1 cellular context compared by ENCODE assay signal in genomic region chr2:20537423-20538307, GRCh38.
A peak's percentile ranks its signal among the peaks of the same experiment; 100 is the strongest.
TF ChIP-seq lines count a peak whose summit lies in the region.

No MANE protein-coding gene starts in this region.

TF ChIP-seq in HepG2, 621 proteins besides CTCF, POLR2A, EP300 and RAD21 (continued from another document and continues in another):
- TF ChIP-seq USF2 (IDR thresholded peaks at IDR 0.05; ENCODE audit: low read depth, low read length) (no peak), USF2 (CRISPR knock-in tag; IDR thresholded peaks at IDR 0.05; ENCODE audit: borderline replicate concordance) (no peak), MTA1 (CRISPR knock-in tag; IDR thresholded peaks at IDR 0.05; ENCODE audit: borderline replicate concordance) (no peak), MIXL1 (CRISPR knock-in tag; IDR thresholded peaks at IDR 0.05) (peak; percentile 62; the same call in 1 of the 2 replicates), TARDBP (CRISPR knock-in tag; IDR thresholded peaks at IDR 0.05) (no peak), NBN (conservative IDR thresholded peaks at IDR 0.05) (no peak), NR2F6 (IDR thresholded peaks at IDR 0.05) (peak; percentile 21), NR2F6 (CRISPR knock-in tag; IDR thresholded peaks at IDR 0.05) (peak; percentile 63), NCOA5 (CRISPR knock-in tag; IDR thresholded peaks at IDR 0.05) (no peak), NCOA1 (CRISPR knock-in tag; IDR thresholded peaks at IDR 0.05) (peak; percentile 82), HMGA1 (CRISPR knock-in tag; conservative IDR thresholded peaks at IDR 0.05) (no peak), HNF4G (IDR thresholded peaks at IDR 0.05; ENCODE audit: borderline replicate concordance, low read depth, low read length) (peak; percentile 86), HNF4G (CRISPR knock-in tag; IDR thresholded peaks at IDR 0.05; ENCODE audit: borderline replicate concordance, low read depth) (no peak; the same call in 1 of the 2 replicates), SNAI1 (CRISPR knock-in tag; IDR thresholded peaks at IDR 0.05; ENCODE audit: borderline replicate concordance) (no peak; the same call in none of the 2 replicates), HNRNPK (IDR thresholded peaks at IDR 0.05; ENCODE audit: low read depth, low read length, poor library complexity, severe bottlenecking) (no peak), RORA (CRISPR knock-in tag; IDR thresholded peaks at IDR 0.05) (no peak), CHD4 (IDR thresholded peaks at IDR 0.05; ENCODE audit: borderline replicate concordance, low read length) (no peak), ZNF841 (CRISPR knock-in tag; IDR thresholded peaks at IDR 0.05; ENCODE audit: borderline replicate concordance) (no peak), ZKSCAN8 (CRISPR knock-in tag; IDR thresholded peaks at IDR 0.05; ENCODE audit: borderline replicate concordance) (no peak), RXRA (CRISPR knock-in tag; IDR thresholded peaks at IDR 0.05) (peak; percentile 5; the same call in 1 of the 2 replicates), TCF7L2 (IDR thresholded peaks at IDR 0.05; ENCODE audit: low read depth, low read length) (no peak), ZNF282 (IDR thresholded peaks at IDR 0.05; ENCODE audit: partially characterized antibody) (no peak), TP53 (CRISPR knock-in tag; conservative IDR thresholded peaks at IDR 0.05) (no peak), TRIM24 (CRISPR knock-in tag; IDR thresholded peaks at IDR 0.05) (no peak), EHMT2 (IDR thresholded peaks at IDR 0.05; ENCODE audit: borderline replicate concordance, low read depth, low read length) (0 out of 2 replicates have a peak, but pooled peaks have one; percentile 29), KMT2A (CRISPR knock-in tag; IDR thresholded peaks at IDR 0.05) (no peak), FOXP1 (IDR thresholded peaks at IDR 0.05) (no peak), FOXP1 (CRISPR knock-in tag; IDR thresholded peaks at IDR 0.05) (peak; percentile 68), ZNF138 (CRISPR knock-in tag; IDR thresholded peaks at IDR 0.05; ENCODE audit: low read depth) (no peak), ZNF567 (CRISPR knock-in tag; IDR thresholded peaks at IDR 0.05; ENCODE audit: borderline replicate concordance) (no peak), RFX5 (IDR thresholded peaks at IDR 0.05; ENCODE audit: low read depth, low read length) (no peak), SATB2 (CRISPR knock-in tag; IDR thresholded peaks at IDR 0.05) (no peak), ZNF788 (CRISPR knock-in tag; IDR thresholded peaks at IDR 0.05; ENCODE audit: borderline replicate concordance) (no peak), HIVEP1 (CRISPR knock-in tag; IDR thresholded peaks at IDR 0.05) (peak; percentile 8; the same call in 1 of the 2 replicates), NCOA2 (CRISPR knock-in tag; IDR thresholded peaks at IDR 0.05) (peak; percentile 57), ZNF720 (CRISPR knock-in tag; IDR thresholded peaks at IDR 0.05) (no peak), ARID2 (CRISPR knock-in tag; IDR thresholded peaks at IDR 0.05; ENCODE audit: borderline replicate concordance) (no peak; the same call in 1 of the 2 replicates), NFIC (IDR thresholded peaks at IDR 0.05; ENCODE audit: low read length) (no peak), HMG20A (CRISPR knock-in tag; IDR thresholded peaks at IDR 0.05; ENCODE audit: borderline replicate concordance) (no peak), ZNF740 (CRISPR knock-in tag; IDR thresholded peaks at IDR 0.05) (no peak; the same call in 1 of the 2 replicates), ZBTB7B (CRISPR knock-in tag; IDR thresholded peaks at IDR 0.05) (peak; percentile 57), TCF7 (IDR thresholded peaks at IDR 0.05; ENCODE audit: low read depth) (peak; percentile 53), ZFX (CRISPR knock-in tag; IDR thresholded peaks at IDR 0.05; ENCODE audit: low read depth) (peak; percentile 83), PATZ1 (CRISPR knock-in tag; IDR thresholded peaks at IDR 0.05) (peak; percentile 69)
- TF ChIP-seq, protein P1, sequence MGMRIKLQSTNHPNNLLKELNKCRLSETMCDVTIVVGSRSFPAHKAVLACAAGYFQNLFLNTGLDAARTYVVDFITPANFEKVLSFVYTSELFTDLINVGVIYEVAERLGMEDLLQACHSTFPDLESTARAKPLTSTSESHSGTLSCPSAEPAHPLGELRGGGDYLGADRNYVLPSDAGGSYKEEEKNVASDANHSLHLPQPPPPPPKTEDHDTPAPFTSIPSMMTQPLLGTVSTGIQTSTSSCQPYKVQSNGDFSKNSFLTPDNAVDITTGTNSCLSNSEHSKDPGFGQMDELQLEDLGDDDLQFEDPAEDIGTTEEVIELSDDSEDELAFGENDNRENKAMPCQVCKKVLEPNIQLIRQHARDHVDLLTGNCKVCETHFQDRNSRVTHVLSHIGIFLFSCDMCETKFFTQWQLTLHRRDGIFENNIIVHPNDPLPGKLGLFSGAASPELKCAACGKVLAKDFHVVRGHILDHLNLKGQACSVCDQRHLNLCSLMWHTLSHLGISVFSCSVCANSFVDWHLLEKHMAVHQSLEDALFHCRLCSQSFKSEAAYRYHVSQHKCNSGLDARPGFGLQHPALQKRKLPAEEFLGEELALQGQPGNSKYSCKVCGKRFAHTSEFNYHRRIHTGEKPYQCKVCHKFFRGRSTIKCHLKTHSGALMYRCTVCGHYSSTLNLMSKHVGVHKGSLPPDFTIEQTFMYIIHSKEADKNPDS (CRISPR knock-in tag; IDR thresholded peaks at IDR 0.05) = 0 out of 2 replicates have a peak, but pooled peaks have one; percentile 35
- TF ChIP-seq, protein P2, sequence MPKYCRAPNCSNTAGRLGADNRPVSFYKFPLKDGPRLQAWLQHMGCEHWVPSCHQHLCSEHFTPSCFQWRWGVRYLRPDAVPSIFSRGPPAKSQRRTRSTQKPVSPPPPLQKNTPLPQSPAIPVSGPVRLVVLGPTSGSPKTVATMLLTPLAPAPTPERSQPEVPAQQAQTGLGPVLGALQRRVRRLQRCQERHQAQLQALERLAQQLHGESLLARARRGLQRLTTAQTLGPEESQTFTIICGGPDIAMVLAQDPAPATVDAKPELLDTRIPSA (CRISPR knock-in tag; IDR thresholded peaks at IDR 0.05; ENCODE audit: borderline replicate concordance) = no peak
- TF ChIP-seq, protein P3, sequence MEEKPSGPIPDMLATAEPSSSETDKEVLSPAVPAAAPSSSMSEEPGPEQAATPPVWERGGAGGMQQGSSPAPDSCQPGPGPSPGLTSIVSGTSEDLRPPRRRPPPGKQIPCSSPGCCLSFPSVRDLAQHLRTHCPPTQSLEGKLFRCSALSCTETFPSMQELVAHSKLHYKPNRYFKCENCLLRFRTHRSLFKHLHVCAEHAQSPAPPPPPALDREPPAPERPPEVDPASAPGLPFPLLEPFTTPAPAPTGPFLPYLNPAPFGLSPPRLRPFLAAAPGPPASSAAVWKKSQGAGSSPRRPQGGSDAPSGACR (CRISPR knock-in tag; IDR thresholded peaks at IDR 0.05) = peak; percentile 73; the same call in 1 of the 2 replicates
- TF ChIP-seq, protein P4, sequence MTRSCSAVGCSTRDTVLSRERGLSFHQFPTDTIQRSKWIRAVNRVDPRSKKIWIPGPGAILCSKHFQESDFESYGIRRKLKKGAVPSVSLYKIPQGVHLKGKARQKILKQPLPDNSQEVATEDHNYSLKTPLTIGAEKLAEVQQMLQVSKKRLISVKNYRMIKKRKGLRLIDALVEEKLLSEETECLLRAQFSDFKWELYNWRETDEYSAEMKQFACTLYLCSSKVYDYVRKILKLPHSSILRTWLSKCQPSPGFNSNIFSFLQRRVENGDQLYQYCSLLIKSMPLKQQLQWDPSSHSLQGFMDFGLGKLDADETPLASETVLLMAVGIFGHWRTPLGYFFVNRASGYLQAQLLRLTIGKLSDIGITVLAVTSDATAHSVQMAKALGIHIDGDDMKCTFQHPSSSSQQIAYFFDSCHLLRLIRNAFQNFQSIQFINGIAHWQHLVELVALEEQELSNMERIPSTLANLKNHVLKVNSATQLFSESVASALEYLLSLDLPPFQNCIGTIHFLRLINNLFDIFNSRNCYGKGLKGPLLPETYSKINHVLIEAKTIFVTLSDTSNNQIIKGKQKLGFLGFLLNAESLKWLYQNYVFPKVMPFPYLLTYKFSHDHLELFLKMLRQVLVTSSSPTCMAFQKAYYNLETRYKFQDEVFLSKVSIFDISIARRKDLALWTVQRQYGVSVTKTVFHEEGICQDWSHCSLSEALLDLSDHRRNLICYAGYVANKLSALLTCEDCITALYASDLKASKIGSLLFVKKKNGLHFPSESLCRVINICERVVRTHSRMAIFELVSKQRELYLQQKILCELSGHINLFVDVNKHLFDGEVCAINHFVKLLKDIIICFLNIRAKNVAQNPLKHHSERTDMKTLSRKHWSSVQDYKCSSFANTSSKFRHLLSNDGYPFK (CRISPR knock-in tag; IDR thresholded peaks at IDR 0.05; ENCODE audit: borderline replicate concordance) = no peak
- TF ChIP-seq, protein P5, sequence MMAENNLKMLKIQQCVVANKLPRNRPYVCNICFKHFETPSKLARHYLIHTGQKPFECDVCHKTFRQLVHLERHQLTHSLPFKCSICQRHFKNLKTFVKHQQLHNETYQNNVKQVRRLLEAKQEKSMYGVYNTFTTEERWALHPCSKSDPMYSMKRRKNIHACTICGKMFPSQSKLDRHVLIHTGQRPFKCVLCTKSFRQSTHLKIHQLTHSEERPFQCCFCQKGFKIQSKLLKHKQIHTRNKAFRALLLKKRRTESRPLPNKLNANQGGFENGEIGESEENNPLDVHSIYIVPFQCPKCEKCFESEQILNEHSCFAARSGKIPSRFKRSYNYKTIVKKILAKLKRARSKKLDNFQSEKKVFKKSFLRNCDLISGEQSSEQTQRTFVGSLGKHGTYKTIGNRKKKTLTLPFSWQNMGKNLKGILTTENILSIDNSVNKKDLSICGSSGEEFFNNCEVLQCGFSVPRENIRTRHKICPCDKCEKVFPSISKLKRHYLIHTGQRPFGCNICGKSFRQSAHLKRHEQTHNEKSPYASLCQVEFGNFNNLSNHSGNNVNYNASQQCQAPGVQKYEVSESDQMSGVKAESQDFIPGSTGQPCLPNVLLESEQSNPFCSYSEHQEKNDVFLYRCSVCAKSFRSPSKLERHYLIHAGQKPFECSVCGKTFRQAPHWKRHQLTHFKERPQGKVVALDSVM (CRISPR knock-in tag; IDR thresholded peaks at IDR 0.05) = no peak
- TF ChIP-seq, protein P6, sequence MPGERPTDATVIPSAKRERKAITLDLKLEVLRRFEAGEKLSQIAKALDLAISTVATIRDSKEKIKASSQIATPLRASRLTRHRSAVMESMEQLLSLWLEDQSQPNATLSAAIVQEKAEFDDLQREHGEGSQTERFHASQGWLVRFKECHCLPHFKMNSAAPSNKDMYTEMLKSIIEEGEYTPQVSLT (CRISPR knock-in tag; IDR thresholded peaks at IDR 0.05; ENCODE audit: borderline replicate concordance, low read depth) = no peak
- TF ChIP-seq, protein P7, sequence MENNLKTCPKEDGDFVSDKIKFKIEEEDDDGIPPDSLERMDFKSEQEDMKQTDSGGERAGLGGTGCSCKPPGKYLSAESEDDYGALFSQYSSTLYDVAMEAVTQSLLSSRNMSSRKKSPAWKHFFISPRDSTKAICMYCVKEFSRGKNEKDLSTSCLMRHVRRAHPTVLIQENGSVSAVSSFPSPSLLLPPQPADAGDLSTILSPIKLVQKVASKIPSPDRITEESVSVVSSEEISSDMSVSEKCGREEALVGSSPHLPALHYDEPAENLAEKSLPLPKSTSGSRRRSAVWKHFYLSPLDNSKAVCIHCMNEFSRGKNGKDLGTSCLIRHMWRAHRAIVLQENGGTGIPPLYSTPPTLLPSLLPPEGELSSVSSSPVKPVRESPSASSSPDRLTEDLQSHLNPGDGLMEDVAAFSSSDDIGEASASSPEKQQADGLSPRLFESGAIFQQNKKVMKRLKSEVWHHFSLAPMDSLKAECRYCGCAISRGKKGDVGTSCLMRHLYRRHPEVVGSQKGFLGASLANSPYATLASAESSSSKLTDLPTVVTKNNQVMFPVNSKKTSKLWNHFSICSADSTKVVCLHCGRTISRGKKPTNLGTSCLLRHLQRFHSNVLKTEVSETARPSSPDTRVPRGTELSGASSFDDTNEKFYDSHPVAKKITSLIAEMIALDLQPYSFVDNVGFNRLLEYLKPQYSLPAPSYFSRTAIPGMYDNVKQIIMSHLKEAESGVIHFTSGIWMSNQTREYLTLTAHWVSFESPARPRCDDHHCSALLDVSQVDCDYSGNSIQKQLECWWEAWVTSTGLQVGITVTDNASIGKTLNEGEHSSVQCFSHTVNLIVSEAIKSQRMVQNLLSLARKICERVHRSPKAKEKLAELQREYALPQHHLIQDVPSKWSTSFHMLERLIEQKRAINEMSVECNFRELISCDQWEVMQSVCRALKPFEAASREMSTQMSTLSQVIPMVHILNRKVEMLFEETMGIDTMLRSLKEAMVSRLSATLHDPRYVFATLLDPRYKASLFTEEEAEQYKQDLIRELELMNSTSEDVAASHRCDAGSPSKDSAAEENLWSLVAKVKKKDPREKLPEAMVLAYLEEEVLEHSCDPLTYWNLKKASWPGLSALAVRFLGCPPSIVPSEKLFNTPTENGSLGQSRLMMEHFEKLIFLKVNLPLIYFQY (CRISPR knock-in tag; IDR thresholded peaks at IDR 0.05; ENCODE audit: borderline replicate concordance) = no peak
